In the genomic region with DNA sequence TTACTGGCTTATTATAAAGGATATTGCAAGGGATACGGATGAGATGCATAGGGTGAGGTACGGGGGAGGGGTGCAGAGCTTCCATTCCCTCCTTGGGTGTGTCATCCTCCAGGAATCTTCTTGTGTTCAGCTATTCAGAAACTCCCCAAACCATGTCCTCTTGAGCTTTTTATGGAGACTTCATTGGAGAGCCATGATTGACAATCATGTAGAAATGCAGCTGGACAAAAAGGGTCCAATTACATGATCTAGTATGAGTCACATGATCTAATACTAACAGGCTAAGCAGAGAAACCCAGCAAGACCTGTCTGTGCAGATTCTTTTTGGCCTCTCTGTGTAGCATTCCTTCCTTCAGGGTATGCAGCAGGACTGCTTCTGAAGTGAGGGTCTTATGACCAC, we compare ENCODE assay signal across 21 cellular contexts. TPM values are rescaled to one million over a fixed set of nuclear protein-coding genes. Genes with fewer than 3 reads are reported as not detected.
DNase-seq lines count a peak whose midpoint lies in the region; ATAC-seq and TF ChIP-seq lines count a peak whose summit lies in the region.
"Had no signal": no experiment of that assay in that cellular context is flagged by ENCODE, and none has a peak within 500 bp of the region (broad histone marks: within the 10 kb centered on the region; RNA-seq: fewer than 3 reads in every experiment).

No MANE protein-coding gene starts in this region.

- TF ChIP-seq EP300 in suprapubic skin (IDR thresholded peaks at IDR 0.05): no peak

- H3K4me3 Mint-ChIP-seq in stimulated activated naive B cell treated with anti-CD40 and anti-IgM and Interleukin-4, amounts not matched to agents 10 μg/mL and 1 μg/mL and 100 μg/mL, for 72 hours: no peak overlapping the region
- H3K4me3 Mint-ChIP-seq: activated CD4-positive, alpha-beta memory T cell treated with anti-CD3 and anti-CD28 coated beads, Interleukin-2, amount 10 ng/mL, durations not matched to agents 7 days and 5 days; activated T-helper 1 cell treated with anti-CD3 and anti-CD28 coated beads, Interleukin-12 subunit alpha, Interleukin-12 subunit beta, Interleukin-2, Interleukin-4 antibody, amounts not matched to agents 30 ng/mL and 10 ng/mL and 1 ng/mL, durations not matched to agents 14 hours and 24 hours and 36 hours; CD14-positive monocyte; IgD-negative memory B cell had no signal

- TF ChIP-seq CTCF in foreskin keratinocyte (conservative IDR thresholded peaks at IDR 0.05): no peak
- no peak for TF ChIP-seq CTCF in suprapubic skin (IDR thresholded peaks at IDR 0.05)

- H3K4me1 ChIP-seq in foreskin keratinocyte: peaks cover 8% of the 10 kb centered on the region
- H3K4me1 ChIP-seq in suprapubic skin: peaks cover 9% of the 10 kb centered on the region
- H3K4me1 ChIP-seq: HAP-1 had no signal

- peaks cover 3 to 4% of the 10 kb centered on the region in 2 donors for H3K9me3 Mint-ChIP-seq in stimulated activated naive B cell treated with anti-CD40 and anti-IgM and Interleukin-4, amounts not matched to agents 10 μg/mL and 1 μg/mL and 100 μg/mL, for 72 hours
- H3K9me3 Mint-ChIP-seq: activated CD4-positive, alpha-beta memory T cell treated with anti-CD3 and anti-CD28 coated beads, Interleukin-2, amount 10 ng/mL, durations not matched to agents 7 days and 5 days had no signal

- H3K4me3 ChIP-seq in suprapubic skin: no peak overlapping the region
- H3K4me3 ChIP-seq: HAP-1, sigmoid colon, thoracic aorta had no signal

- 41% methylated on average over 2 of the region's 2 CpGs for WGBS in suprapubic skin

- no peaks in the 10 kb centered on the region for H3K36me3 ChIP-seq in suprapubic skin
- H3K36me3 ChIP-seq: HAP-1, sigmoid colon, thoracic aorta had no signal

- H3K27ac Mint-ChIP-seq in stimulated activated naive B cell treated with anti-CD40 and anti-IgM and Interleukin-4, amounts not matched to agents 10 μg/mL and 1 μg/mL and 100 μg/mL, for 72 hours: peak overlapping the region; percentile 25
- H3K27ac Mint-ChIP-seq: activated CD4-positive, alpha-beta memory T cell treated with anti-CD3 and anti-CD28 coated beads, Interleukin-2, amount 10 ng/mL, durations not matched to agents 7 days and 5 days; activated T-helper 1 cell treated with anti-CD3 and anti-CD28 coated beads, Interleukin-12 subunit alpha, Interleukin-12 subunit beta, Interleukin-2, Interleukin-4 antibody, amounts not matched to agents 30 ng/mL and 10 ng/mL and 1 ng/mL, durations not matched to agents 14 hours and 24 hours and 36 hours; CD14-positive monocyte; IgD-negative memory B cell had no signal

- H3K4me1 Mint-ChIP-seq in stimulated activated naive B cell treated with anti-CD40 and anti-IgM and Interleukin-4, amounts not matched to agents 10 μg/mL and 1 μg/mL and 100 μg/mL, for 72 hours: peaks cover 30 to 47% of the 10 kb centered on the region in 2 donors

- no peaks in the 10 kb centered on the region for H3K27me3 ChIP-seq in foreskin keratinocyte
- H3K27me3 ChIP-seq in suprapubic skin: no peaks in the 10 kb centered on the region
- H3K27me3 ChIP-seq: sigmoid colon had no signal

- no peak overlapping the region for H3K27ac ChIP-seq in foreskin keratinocyte
- no peak overlapping the region for H3K27ac ChIP-seq in suprapubic skin
- H3K27ac ChIP-seq: 22Rv1, thoracic aorta, VCaP had no signal

- H3K9me3 ChIP-seq in suprapubic skin: no peaks in the 10 kb centered on the region
- H3K9me3 ChIP-seq: HAP-1, sigmoid colon, thoracic aorta had no signal

- peak; percentile 39 for DNase-seq in DMS53 (lab: John Stamatoyannopoulos, UW)
- DNase-seq in DMS53 treated with DMSO at 0.1 percent for 48 hours (lab: John Stamatoyannopoulos, UW; ENCODE audit: unreplicated experiment): no peak
- peak; percentile 27 for DNase-seq in SW480 (ENCODE audit: low spot score)
- peak; percentile 87 to 94 for DNase-seq in foreskin keratinocyte
- no peak for DNase-seq in stimulated activated naive B cell treated with anti-CD40 and anti-IgM and Interleukin-4, amounts not matched to agents 10 μg/mL and 1 μg/mL and 100 μg/mL, for 72 hours
- no peak for DNase-seq in OCI-M2 (lab: John Stamatoyannopoulos, UW; ENCODE audit: unreplicated experiment)
- DNase-seq in suprapubic skin (ENCODE audit: low spot score in 2 of 2): no peak
- DNase-seq: activated CD4-positive, alpha-beta memory T cell treated with anti-CD3 and anti-CD28 coated beads, Interleukin-2, amount 10 ng/mL, durations not matched to agents 7 days and 5 days; glutamatergic neuron; NCI-H446; sigmoid colon; stimulated activated CD4-positive, alpha-beta T cell treated with anti-CD3 and anti-CD28 coated beads, Interleukin-4, amount 100 ng/mL, for 24 hours had no signal

- no peak for TF ChIP-seq POLR2A in suprapubic skin (IDR thresholded peaks at IDR 0.05)

- peaks cover 27 to 60% of the 10 kb centered on the region in 2 donors for H3K36me3 Mint-ChIP-seq in stimulated activated naive B cell treated with anti-CD40 and anti-IgM and Interleukin-4, amounts not matched to agents 10 μg/mL and 1 μg/mL and 100 μg/mL, for 72 hours
- H3K36me3 Mint-ChIP-seq: CD14-positive monocyte, IgD-negative memory B cell had no signal

- H3K27me3 Mint-ChIP-seq in stimulated activated naive B cell treated with anti-CD40 and anti-IgM and Interleukin-4, amounts not matched to agents 10 μg/mL and 1 μg/mL and 100 μg/mL, for 72 hours: no peaks in the 10 kb centered on the region
- H3K27me3 Mint-ChIP-seq: activated CD4-positive, alpha-beta memory T cell treated with anti-CD3 and anti-CD28 coated beads, Interleukin-2, amount 10 ng/mL, durations not matched to agents 7 days and 5 days; IgD-negative memory B cell had no signal

- peak; percentile 82 for ATAC-seq in foreskin keratinocyte
- no peak for ATAC-seq in stimulated activated naive B cell treated with anti-CD40 and anti-IgM and Interleukin-4, amounts not matched to agents 10 μg/mL and 1 μg/mL and 100 μg/mL, for 72 hours (replicated peaks)
- ATAC-seq in HG03442 (IDR thresholded peaks at IDR 0.05; ENCODE audit: unreplicated experiment): no peak

RNA-seq across cellular contexts. Expression of a gene that starts 23.9 kb away (rescaled TPM):
- total RNA-seq in foreskin keratinocyte (0.03 and 0.11 TPM in 2 replicates), suprapubic skin (10 to 100 TPM in 3 of 4 donors, 1 to 10 TPM in 1; 9.0 to 23.4 (median 17.4) TPM)
- 0.07 and 0.11 TPM in 2 replicates for polyA plus RNA-seq in foreskin keratinocyte

RNA-seq across cellular contexts. Expression of a gene that starts 32.2 kb away (rescaled TPM):
- total RNA-seq in foreskin keratinocyte (not detected in 2 replicates), suprapubic skin (1 to 10 TPM in 3 of 4 donors, not detected in 1; 1.1 to 4.2 (median 1.1) TPM)
- polyA plus RNA-seq in foreskin keratinocyte: not detected in 2 replicates
- total RNA-seq: endothelial cell of umbilical vein had no signal
- polyA plus RNA-seq: endothelial cell of umbilical vein had no signal

Comparison
In these comparisons a context has a peak if more than half of its experiments do, and no peak if none do; other contexts are left out.
1. DNase-seq: peak in DMS53 (single experiment), SW480 (single experiment) and foreskin keratinocyte (2 of 2); none in DMS53 treated with DMSO at 0.1 percent for 48 hours (single experiment), stimulated activated naive B cell treated with anti-CD40 and anti-IgM and Interleukin-4, amounts not matched to agents 10 μg/mL and 1 μg/mL and 100 μg/mL, for 72 hours (single experiment), OCI-M2 (single experiment) and suprapubic skin (0 of 2).